Comparison of ENCODE assay signal across 8 cellular contexts in genomic region chr6:72621243-72622093, GRCh38. TPM values are rescaled to one million over a fixed set of nuclear protein-coding genes. Genes with fewer than 3 reads are reported as not detected.
DNase-seq lines count a peak whose midpoint lies in the region; ATAC-seq and TF ChIP-seq lines count a peak whose summit lies in the region.

TSS of gene KCNQ5 (plus strand) at chr6:72622064.

- no peaks in the 10 kb centered on the region for H3K9me2 ChIP-seq in hepatocyte (replicated peaks; ENCODE audit: insufficient read depth)

- H3K36me3 Mint-ChIP-seq in activated naive CD8-positive, alpha-beta T cell, result peaks cover 6% of the 10 kb centered on the region

- H3K27ac ChIP-seq in hepatocyte, result no peak within 1 kb of the TSS

- DNase-seq in Ammon's horn (ENCODE audit: low spot score) (peak; percentile 28), NCI-H510A treated with DMSO at 0.1 percent for 48 hours (lab: John Stamatoyannopoulos, UW) (peak; percentile 14), hepatocyte (ENCODE audit: low spot score) (peak; percentile 8), GOT3 (lab: John Stamatoyannopoulos, UW) (no peak)

- H3K9me3 ChIP-seq in hepatocyte (ENCODE audit: low read depth) (no peaks in the 10 kb centered on the region), skeletal muscle satellite cell (replicated peaks; ENCODE audit: low read length) (no peaks in the 10 kb centered on the region)

- H3K4me3 ChIP-seq in hepatocyte (peak within 1 kb of the TSS; percentile 60), skeletal muscle satellite cell (ENCODE audit: low read length) (peak within 1 kb of the TSS; percentile 90)

- WGBS in hepatocyte (ENCODE audit: low lambda C conversion rate, missing lambda C conversion rate), result 3% methylated on average over 48 of the region's 62 CpGs

- ATAC-seq in GM19372 (IDR thresholded peaks at IDR 0.05; ENCODE audit: low read depth, unreplicated experiment), result peak; percentile 15
- no peak for ATAC-seq in GM21526 (IDR thresholded peaks at IDR 0.05; ENCODE audit: low FRiP score, unreplicated experiment)

- H3K27me3 Mint-ChIP-seq in activated naive CD8-positive, alpha-beta T cell, result no peaks in the 10 kb centered on the region

- H3K4me1 Mint-ChIP-seq in activated naive CD8-positive, alpha-beta T cell (ENCODE audit: low read depth), result peaks cover 66% of the 10 kb centered on the region

- peaks cover 79% of the 10 kb centered on the region for H3K27me3 ChIP-seq in hepatocyte
- no peaks in the 10 kb centered on the region for H3K27me3 ChIP-seq in skeletal muscle satellite cell (ENCODE audit: control insufficient read depth, insufficient read depth, low read length)

- no peaks in the 10 kb centered on the region for H3K9me3 Mint-ChIP-seq in activated naive CD8-positive, alpha-beta T cell (ENCODE audit: low read depth)

- peak within 1 kb of the TSS; percentile 84 for H3K9ac ChIP-seq in skeletal muscle satellite cell (ENCODE audit: low read depth, low read length)

- peak within 1 kb of the TSS; percentile 73 for H2AFZ ChIP-seq in hepatocyte

- no peaks in the 10 kb centered on the region for H3K36me3 ChIP-seq in hepatocyte (replicated peaks; ENCODE audit: insufficient read depth, low read depth)
- H3K36me3 ChIP-seq in skeletal muscle satellite cell (ENCODE audit: insufficient read depth, low read length), result no peaks in the 10 kb centered on the region

- H3K27ac Mint-ChIP-seq in activated naive CD8-positive, alpha-beta T cell, result peak within 1 kb of the TSS; percentile 99

- no peak for TF ChIP-seq CTCF in hepatocyte (IDR thresholded peaks at IDR 0.05; ENCODE audit: poor library complexity)

- H3K4me1 ChIP-seq in hepatocyte (ENCODE audit: insufficient read depth) (peaks cover 16% of the 10 kb centered on the region), skeletal muscle satellite cell (ENCODE audit: control insufficient read depth, insufficient read depth, low read length) (peaks cover 24% of the 10 kb centered on the region)

- H3K4me3 Mint-ChIP-seq in activated naive CD8-positive, alpha-beta T cell, result peak within 1 kb of the TSS; percentile 97

- no peaks in the 10 kb centered on the region for H4K20me1 ChIP-seq in hepatocyte (ENCODE audit: insufficient read depth, poor library complexity, severe bottlenecking)

- no peaks in the 10 kb centered on the region for H3K79me2 ChIP-seq in hepatocyte

- peak within 1 kb of the TSS; percentile 98 for H3K4me2 ChIP-seq in hepatocyte
- peak within 1 kb of the TSS; percentile 99 for H3K4me2 ChIP-seq in skeletal muscle satellite cell (ENCODE audit: low read length)

RNA-seq across cellular contexts. Expression of gene KCNQ5, which starts in this region (rescaled TPM):
- 1.6 and 5.5 TPM in 2 replicates for total RNA-seq in hepatocyte
- 2.0 and 3.7 TPM in 2 replicates for polyA plus RNA-seq in hepatocyte
- 2.3 and 3.3 TPM in 2 replicates for total RNA-seq in skeletal muscle satellite cell (2012; rRNA removed)
